12 cellular contexts compared by ENCODE assay signal in the genomic region with DNA sequence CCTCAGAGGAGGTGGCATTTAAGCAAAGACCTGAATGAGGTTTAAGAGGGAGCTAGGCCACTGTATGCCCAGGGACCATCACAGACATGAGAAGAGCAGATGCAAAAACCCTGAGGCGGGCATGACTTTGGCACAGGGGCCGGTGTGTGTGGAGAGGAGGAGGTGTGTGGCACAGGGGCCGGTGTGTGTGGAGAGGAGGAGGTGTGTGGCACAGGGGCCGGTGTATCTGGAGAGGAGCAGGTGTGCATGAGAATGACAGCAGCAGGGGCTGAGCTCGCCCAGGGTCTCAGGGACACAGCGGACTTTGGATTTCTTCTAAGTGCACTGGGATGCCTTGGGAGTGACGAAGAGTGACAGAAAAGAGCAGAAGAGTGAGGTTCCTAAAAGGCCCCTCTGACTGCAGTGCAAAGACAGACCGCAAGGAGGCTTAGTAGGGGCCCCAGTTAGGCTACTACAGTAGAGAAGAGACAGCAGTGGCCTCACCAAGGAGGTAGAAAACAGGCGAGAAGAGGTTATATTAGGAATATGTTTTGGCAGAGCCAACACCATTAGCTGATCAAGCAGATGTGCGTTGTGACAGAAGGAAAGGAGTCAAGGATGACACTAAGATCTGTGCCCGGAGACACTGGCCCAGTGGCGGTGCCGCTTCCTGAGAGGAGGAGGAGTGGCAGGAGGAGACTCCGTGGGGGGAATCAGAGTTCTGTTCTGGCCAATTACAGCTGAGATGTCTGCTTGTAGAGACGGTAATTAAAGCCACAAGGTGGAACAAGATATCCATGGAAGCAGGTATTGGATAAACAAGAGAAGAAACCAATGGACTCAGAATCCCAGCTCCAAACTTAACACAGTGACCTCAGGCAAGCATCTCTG. TPM values are rescaled to one million over a fixed set of nuclear protein-coding genes. Genes with fewer than 3 reads are reported as not detected.
DNase-seq lines count a peak whose midpoint lies in the region; ATAC-seq and TF ChIP-seq lines count a peak whose summit lies in the region.
"Had no signal": no experiment of that assay in that cellular context is flagged by ENCODE, and none has a peak within 500 bp of the region (broad histone marks: within the 10 kb centered on the region; RNA-seq: fewer than 3 reads in every experiment).

No MANE protein-coding gene starts in this region.

- no peaks in the 10 kb centered on the region for H3K27me3 ChIP-seq in Panc1 (ENCODE audit: control insufficient read depth, insufficient read depth, low read length)
- H3K27me3 ChIP-seq in endodermal cell (ENCODE audit: control insufficient read depth, insufficient read depth, low read length, poor library complexity, severe bottlenecking) = no peaks in the 10 kb centered on the region
- H3K27me3 ChIP-seq: left lung had no signal

- intact Hi-C loops in activated CD4-positive, alpha-beta memory T cell treated with anti-CD3 and anti-CD28 coated beads for 36 hours (cut with micrococcal nuclease) = loop anchor here (1.0 kb wide), 1 partner anchor 9 kb away; no protein-coding TSS in a partner anchor
- intact Hi-C loops in Panc1 (cut with micrococcal nuclease; ENCODE audit: unreplicated experiment) = no loop called here

- CTCF ChIA-PET in activated CD4-positive, alpha-beta memory T cell treated with anti-CD3 and anti-CD28 coated beads for 36 hours (lab: Charles Lee) = interaction anchor here (1.0 to 2.3 kb wide), 3 partner anchors 8 to 166 kb away, joined by 3 to 9 read pairs (median 3); no protein-coding TSS in a partner anchor
- CTCF ChIA-PET in activated CD4-positive, alpha-beta memory T cell treated with anti-CD3 and anti-CD28 coated beads, Interleukin-2, amount 10 ng/mL, durations not matched to agents 7 days and 5 days (lab: Charles Lee) = interaction anchor here (0.7 to 1.4 kb wide), 4 partner anchors 19 to 142 kb away, joined by 3 to 4 read pairs (median 3); a partner anchor contains a TSS
- CTCF ChIA-PET in Panc1 (lab: Charles Lee) = interaction anchor here (0.6 to 0.7 kb wide), 2 partner anchors 110 to 141 kb away, joined by 4 to 5 read pairs; no protein-coding TSS in a partner anchor

- no peak overlapping the region for H3K4me3 Mint-ChIP-seq in activated CD4-positive, alpha-beta memory T cell treated with anti-CD3 and anti-CD28 coated beads for 36 hours
- no peak overlapping the region for H3K4me3 Mint-ChIP-seq in activated CD4-positive, alpha-beta memory T cell treated with anti-CD3 and anti-CD28 coated beads, Interleukin-2, amount 10 ng/mL, durations not matched to agents 7 days and 5 days
- no peak overlapping the region for H3K4me3 Mint-ChIP-seq in endodermal cell

- no peak overlapping the region for H3K9ac ChIP-seq in endodermal cell (ENCODE audit: extremely low read depth, low read length, poor library complexity, severe bottlenecking)

- peaks cover 86% of the 10 kb centered on the region for H3K4me1 Mint-ChIP-seq in activated CD4-positive, alpha-beta memory T cell treated with anti-CD3 and anti-CD28 coated beads for 36 hours (ENCODE audit: low read depth)
- H3K4me1 Mint-ChIP-seq in activated CD4-positive, alpha-beta memory T cell treated with anti-CD3 and anti-CD28 coated beads, Interleukin-2, amount 10 ng/mL, durations not matched to agents 7 days and 5 days = peaks cover 50% of the 10 kb centered on the region
- H3K4me1 Mint-ChIP-seq in endodermal cell = peaks cover 42% of the 10 kb centered on the region

- POLR2A ChIA-PET in activated CD4-positive, alpha-beta memory T cell treated with anti-CD3 and anti-CD28 coated beads for 36 hours (lab: Charles Lee) = interaction anchor here (1.8 to 2.4 kb wide), 2 partner anchors 8 to 9 kb away, joined by 6 to 9 read pairs; no protein-coding TSS in a partner anchor
- POLR2A ChIA-PET in activated CD4-positive, alpha-beta memory T cell treated with anti-CD3 and anti-CD28 coated beads, Interleukin-2, amount 10 ng/mL, durations not matched to agents 7 days and 5 days (lab: Charles Lee) = interaction anchor here (1.2 kb wide), 1 partner anchor 9 kb away, joined by 3 read pairs; no protein-coding TSS in a partner anchor
- POLR2A ChIA-PET in Panc1 (lab: Charles Lee) = no interaction called here

- H3K27ac ChIP-seq in Panc1 (ENCODE audit: low read length) (no peak overlapping the region), endodermal cell (ENCODE audit: low read depth, low read length) (no peak overlapping the region)

- 77 to 81% methylated on average over 9 to 15 of the region's 15 CpGs for WGBS in endodermal cell (ENCODE audit: insufficient coverage in 1 of 2, insufficient read length in 1 of 2), 2 experiments

- DNase-seq in activated CD4-positive, alpha-beta memory T cell treated with anti-CD3 and anti-CD28 coated beads for 36 hours = no peak
- no peak for DNase-seq in activated CD4-positive, alpha-beta memory T cell treated with anti-CD3 and anti-CD28 coated beads, Interleukin-2, amount 10 ng/mL, durations not matched to agents 7 days and 5 days
- DNase-seq in Panc1 (ENCODE audit: low read depth, low spot score) (no peak), endodermal cell (peak; percentile 87), retinal pigment epithelial cell (ENCODE audit: low read depth) (no peak), AG20443 (ENCODE audit: low spot score) (no peak), NOMO-1 (lab: John Stamatoyannopoulos, UW; ENCODE audit: unreplicated experiment in 2 of 2) (no peak)
- DNase-seq: activated T-cell treated with anti-CD3 and anti-CD28 coated beads for 4 hours, left lung, NCI-H2081 treated with DMSO at 0.1 percent for 48 hours had no signal

- H3K27me3 Mint-ChIP-seq in activated CD4-positive, alpha-beta memory T cell treated with anti-CD3 and anti-CD28 coated beads for 36 hours = no peaks in the 10 kb centered on the region
- no peaks in the 10 kb centered on the region for H3K27me3 Mint-ChIP-seq in activated CD4-positive, alpha-beta memory T cell treated with anti-CD3 and anti-CD28 coated beads, Interleukin-2, amount 10 ng/mL, durations not matched to agents 7 days and 5 days
- peaks cover 3% of the 10 kb centered on the region for H3K27me3 Mint-ChIP-seq in endodermal cell (ENCODE audit: insufficient read depth)

- in situ Hi-C loops in Panc1 (cut with HindIII; ENCODE audit: low pct_unique_long_range_greater_than_20kb, low sequenced_read_pairs) = no loop called here

- peak; percentile 55; the same call in 1 of the 2 replicates for ATAC-seq in Panc1
- no peak for ATAC-seq in HG03039 (IDR thresholded peaks at IDR 0.05; ENCODE audit: unreplicated experiment)
- ATAC-seq: left lung had no signal

- no peak overlapping the region for H3K4me3 ChIP-seq in Panc1 (ENCODE audit: low read depth in 2 of 2, low read length in 2 of 2)
- no peak overlapping the region for H3K4me3 ChIP-seq in endodermal cell (ENCODE audit: low read length)
- H3K4me3 ChIP-seq in retinal pigment epithelial cell (ENCODE audit: low read length) = no peak overlapping the region
- H3K4me3 ChIP-seq: left lung, skin epidermis had no signal

- BruUV-seq in Panc1 (replicated peaks; lab: Mats Ljungman, UMichigan) = no TSS peak

- peaks cover 7% of the 10 kb centered on the region for H3K36me3 Mint-ChIP-seq in activated CD4-positive, alpha-beta memory T cell treated with anti-CD3 and anti-CD28 coated beads for 36 hours
- peaks cover 22% of the 10 kb centered on the region for H3K36me3 Mint-ChIP-seq in activated CD4-positive, alpha-beta memory T cell treated with anti-CD3 and anti-CD28 coated beads, Interleukin-2, amount 10 ng/mL, durations not matched to agents 7 days and 5 days (ENCODE audit: low read depth)
- peaks cover 5% of the 10 kb centered on the region for H3K36me3 Mint-ChIP-seq in endodermal cell (ENCODE audit: low read depth)

- peak overlapping the region; percentile 55 for H3K27ac Mint-ChIP-seq in activated CD4-positive, alpha-beta memory T cell treated with anti-CD3 and anti-CD28 coated beads for 36 hours
- H3K27ac Mint-ChIP-seq in activated CD4-positive, alpha-beta memory T cell treated with anti-CD3 and anti-CD28 coated beads, Interleukin-2, amount 10 ng/mL, durations not matched to agents 7 days and 5 days = no peak overlapping the region
- H3K27ac Mint-ChIP-seq in endodermal cell = no peak overlapping the region

- H3K9me3 Mint-ChIP-seq in activated CD4-positive, alpha-beta memory T cell treated with anti-CD3 and anti-CD28 coated beads for 36 hours = no peaks in the 10 kb centered on the region
- no peaks in the 10 kb centered on the region for H3K9me3 Mint-ChIP-seq in activated CD4-positive, alpha-beta memory T cell treated with anti-CD3 and anti-CD28 coated beads, Interleukin-2, amount 10 ng/mL, durations not matched to agents 7 days and 5 days
- no peaks in the 10 kb centered on the region for H3K9me3 Mint-ChIP-seq in endodermal cell

- H3K4me1 ChIP-seq in Panc1 (ENCODE audit: control insufficient read depth, insufficient read depth, low read length) = peaks cover 16% of the 10 kb centered on the region
- no peaks in the 10 kb centered on the region for H3K4me1 ChIP-seq in endodermal cell (ENCODE audit: control insufficient read depth, insufficient read depth, low read length)

- TF ChIP-seq CTCF in Panc1 (IDR thresholded peaks at IDR 0.05) (peak; percentile 66), endodermal cell (conservative IDR thresholded peaks at IDR 0.05) (peak; percentile 82), retinal pigment epithelial cell (conservative IDR thresholded peaks at IDR 0.05; ENCODE audit: low read depth, low read length) (peak; percentile 51)

- H3K36me3 ChIP-seq in Panc1 (ENCODE audit: control insufficient read depth, insufficient read depth, low read length) (no peaks in the 10 kb centered on the region), endodermal cell (ENCODE audit: control insufficient read depth, insufficient read depth, low read length) (peaks cover 4% of the 10 kb centered on the region)

- H3K9me3 ChIP-seq in Panc1 (ENCODE audit: control insufficient read depth, insufficient read depth, low read depth, low read length) (no peaks in the 10 kb centered on the region), endodermal cell (ENCODE audit: control insufficient read depth, low read length) (no peaks in the 10 kb centered on the region)
- H3K9me3 ChIP-seq: left lung had no signal

RNA-seq across cellular contexts. Expression of a gene that starts 18.4 kb away (rescaled TPM):
- 10 to 100 TPM; 52.7 to 58.8 TPM for total RNA-seq in activated CD4-positive, alpha-beta memory T cell treated with anti-CD3 and anti-CD28 coated beads for 36 hours
- 10 to 100 TPM; 43.8 to 48.0 TPM for total RNA-seq in activated CD4-positive, alpha-beta memory T cell treated with anti-CD3 and anti-CD28 coated beads, Interleukin-2, amount 10 ng/mL, durations not matched to agents 7 days and 5 days
- total RNA-seq in Panc1 (2021; ENCODE audit: unreplicated experiment) = 41.6 TPM
- polyA plus RNA-seq in Panc1 (2012; ENCODE audit: insufficient read length) = 52.1 TPM
- 10 to 100 TPM; 28.0 to 31.7 TPM for total RNA-seq in endodermal cell
- 35.1 TPM for polyA plus RNA-seq in endodermal cell (2013, experiment 1 of 2)
- polyA plus RNA-seq in endodermal cell (2013, experiment 2 of 2) = 32.6 TPM

RNA-seq across cellular contexts. Expression of a gene that starts 46.6 kb away (rescaled TPM):
- not detected for total RNA-seq in activated CD4-positive, alpha-beta memory T cell treated with anti-CD3 and anti-CD28 coated beads for 36 hours
- total RNA-seq in activated CD4-positive, alpha-beta memory T cell treated with anti-CD3 and anti-CD28 coated beads, Interleukin-2, amount 10 ng/mL, durations not matched to agents 7 days and 5 days = not detected
- total RNA-seq in Panc1 (2021; ENCODE audit: unreplicated experiment) (not detected), endodermal cell (1 to 10 TPM in 1 of 2 donors, under 1 TPM in 1; 0.97 to 1.3 TPM)
- polyA plus RNA-seq in Panc1 (2012; ENCODE audit: insufficient read length) = not detected
- polyA plus RNA-seq in endodermal cell (2013, experiment 1 of 2) = 0.18 TPM
- 0.12 TPM for polyA plus RNA-seq in endodermal cell (2013, experiment 2 of 2)
- total RNA-seq: left lung had no signal
